Comparison of ENCODE assay signal across 20 cellular contexts in the genomic region with DNA sequence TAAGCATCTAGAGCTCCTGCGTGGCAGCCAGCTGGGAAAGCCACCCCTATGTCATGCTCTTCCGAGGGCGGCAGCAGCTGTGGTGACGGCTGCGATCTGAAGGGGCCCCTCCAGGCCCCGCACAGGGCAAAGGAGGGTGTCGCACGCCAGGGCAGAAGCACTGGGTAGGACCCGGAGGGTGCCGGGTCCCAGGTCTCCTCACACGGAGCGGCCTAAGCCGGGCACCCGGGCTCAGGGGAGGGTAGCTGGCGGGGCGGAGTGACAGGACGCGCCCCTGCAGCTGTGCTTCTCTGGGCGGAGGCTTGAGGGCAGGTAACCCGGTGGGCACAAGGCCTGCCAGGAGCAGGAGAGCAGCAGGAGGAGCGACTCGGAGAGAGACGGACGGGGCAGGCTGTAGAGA. TPM values are rescaled to one million over a fixed set of nuclear protein-coding genes. Genes with fewer than 3 reads are reported as not detected.
"Had no signal": no experiment of that assay in that cellular context is flagged by ENCODE, and none has a peak within 500 bp of the region (broad histone marks: within the 10 kb centered on the region; RNA-seq: fewer than 3 reads in every experiment).

No MANE protein-coding gene starts in this region.

RNA-seq across cellular contexts. Expression of gene TRIM64C, which starts 43.4 kb away (rescaled TPM):
- total RNA-seq: naive thymus-derived CD8-positive, alpha-beta T cell; natural killer cell treated with Interleukin-12 subunit alpha and Interleukin-12 subunit beta and Interleukin-15 and Interleukin-18, amount 100 ng/mL, for 72 hours; neural crest cell; omental fat pad; osteocyte; pancreas; posterior vena cava; prostate gland; pulmonary artery endothelial cell; right atrium auricular region; sciatic nerve; smooth muscle cell; stomach; subcutaneous adipose tissue; temporal lobe; thoracic aorta; thyroid gland; tibial nerve; ureter; vagina had no signal
- polyA plus RNA-seq: naive thymus-derived CD8-positive, alpha-beta T cell; pancreas; smooth muscle cell; stomach had no signal
